In the genomic region with DNA sequence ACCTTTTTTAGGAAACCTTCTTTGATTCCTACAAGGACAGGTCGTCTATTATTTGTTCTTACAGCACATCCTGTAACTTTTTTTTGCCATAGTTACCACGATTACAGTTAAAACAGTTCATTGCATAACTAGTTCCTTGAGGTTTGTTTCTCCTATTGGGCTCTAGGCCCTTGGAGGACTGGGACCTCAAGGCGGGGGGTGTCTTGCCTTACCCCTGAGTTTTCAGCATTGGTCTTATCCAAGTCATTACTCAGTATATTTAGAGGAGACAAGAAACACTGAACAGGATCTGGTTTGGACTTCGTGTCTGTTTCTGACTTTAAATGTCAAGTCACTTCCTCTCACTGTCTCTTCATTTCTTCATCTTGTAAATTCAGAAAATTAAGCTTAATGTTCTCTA, we compare ENCODE assay signal across 15 cellular contexts.
DNase-seq lines count a peak whose midpoint lies in the region; ATAC-seq, FAIRE-seq and TF ChIP-seq lines count a peak whose summit lies in the region.
"Had no signal": no experiment of that assay in that cellular context is flagged by ENCODE, and none has a peak within 500 bp of the region (broad histone marks: within the 10 kb centered on the region; RNA-seq: fewer than 3 reads in every experiment).

No MANE protein-coding gene starts in this region.

- H3K9me3 ChIP-seq in naive thymus-derived CD4-positive, alpha-beta T cell (ENCODE audit: control insufficient read depth in 2 of 3, low read length in 3 of 3), result no peaks in the 10 kb centered on the region
- no peaks in the 10 kb centered on the region for H3K9me3 ChIP-seq in endodermal cell (ENCODE audit: control insufficient read depth, low read length)
- H3K9me3 ChIP-seq: Caco-2, HAP-1 had no signal

- FAIRE-seq in GM19239 (lab: Jason Lieb, UNC), result no peak
- FAIRE-seq in RCC 7860 (lab: Jason Lieb, UNC), result no peak

- H3K36me3 ChIP-seq in naive thymus-derived CD4-positive, alpha-beta T cell (ENCODE audit: control insufficient read depth in 2 of 3, insufficient read depth in 3 of 3, low read length in 3 of 3), result no peaks in the 10 kb centered on the region
- no peaks in the 10 kb centered on the region for H3K36me3 ChIP-seq in endodermal cell (ENCODE audit: control insufficient read depth, insufficient read depth, low read length)
- H3K36me3 ChIP-seq: HAP-1 had no signal

- H3K4me1 Mint-ChIP-seq in activated CD4-positive, alpha-beta T cell treated with anti-CD3 and anti-CD28 coated beads for 36 hours, result peaks cover 2% of the 10 kb centered on the region
- no peaks in the 10 kb centered on the region for H3K4me1 Mint-ChIP-seq in activated naive CD8-positive, alpha-beta T cell treated with anti-CD3 and anti-CD28 coated beads, Interleukin-2, amount 50 U/mL, for 24 hours
- H3K4me1 Mint-ChIP-seq in naive thymus-derived CD4-positive, alpha-beta T cell, result peaks cover 0 to 12% (median 3%) of the 10 kb centered on the region in 7 donors
- H3K4me1 Mint-ChIP-seq in endodermal cell, result peaks cover 8% of the 10 kb centered on the region

- H3K4me3 ChIP-seq in naive thymus-derived CD4-positive, alpha-beta T cell (ENCODE audit: low read length), result no peak overlapping the region
- no peak overlapping the region for H3K4me3 ChIP-seq in endodermal cell (ENCODE audit: low read length)
- H3K4me3 ChIP-seq: HAP-1 had no signal

- CTCF ChIA-PET in activated CD4-positive, alpha-beta T cell treated with anti-CD3 and anti-CD28 coated beads for 36 hours (lab: Charles Lee), result no interaction called here
- CTCF ChIA-PET in naive thymus-derived CD4-positive, alpha-beta T cell (lab: Charles Lee), result no interaction called here

- H3K9me3 Mint-ChIP-seq in activated CD4-positive, alpha-beta T cell treated with anti-CD3 and anti-CD28 coated beads for 36 hours (ENCODE audit: low read depth), result no peaks in the 10 kb centered on the region
- H3K9me3 Mint-ChIP-seq in activated naive CD8-positive, alpha-beta T cell treated with anti-CD3 and anti-CD28 coated beads, Interleukin-2, amount 50 U/mL, for 24 hours, result no peaks in the 10 kb centered on the region
- H3K9me3 Mint-ChIP-seq in naive thymus-derived CD4-positive, alpha-beta T cell, result peaks cover 0 to 2% (median 0%) of the 10 kb centered on the region in 11 donors
- H3K9me3 Mint-ChIP-seq in endodermal cell, result no peaks in the 10 kb centered on the region

- peak; percentile 49 for ATAC-seq in activated CD4-positive, alpha-beta T cell treated with anti-CD3 and anti-CD28 coated beads for 36 hours
- ATAC-seq in activated naive CD8-positive, alpha-beta T cell treated with anti-CD3 and anti-CD28 coated beads, Interleukin-2, amount 50 U/mL, for 24 hours, result peak; percentile 36
- no peak for ATAC-seq in naive thymus-derived CD4-positive, alpha-beta T cell

- H3K9ac ChIP-seq in endodermal cell (ENCODE audit: extremely low read depth, low read length, poor library complexity, severe bottlenecking), result no peak overlapping the region

- H3K4me1 ChIP-seq in naive thymus-derived CD4-positive, alpha-beta T cell (ENCODE audit: control insufficient read depth in 2 of 2, insufficient read depth in 2 of 2, low read length in 2 of 2), result peaks cover 0 to 19% of the 10 kb centered on the region in 2 donors
- no peaks in the 10 kb centered on the region for H3K4me1 ChIP-seq in endodermal cell (ENCODE audit: control insufficient read depth, insufficient read depth, low read length)
- H3K4me1 ChIP-seq: Caco-2, HAP-1 had no signal

- H3K27ac Mint-ChIP-seq in activated CD4-positive, alpha-beta T cell treated with anti-CD3 and anti-CD28 coated beads for 36 hours, result no peak overlapping the region
- H3K27ac Mint-ChIP-seq in activated naive CD8-positive, alpha-beta T cell treated with anti-CD3 and anti-CD28 coated beads, Interleukin-2, amount 50 U/mL, for 24 hours, result no peak overlapping the region
- H3K27ac Mint-ChIP-seq in naive thymus-derived CD4-positive, alpha-beta T cell, result no peak overlapping the region
- H3K27ac Mint-ChIP-seq in endodermal cell, result no peak overlapping the region

- POLR2A ChIA-PET in activated CD4-positive, alpha-beta T cell treated with anti-CD3 and anti-CD28 coated beads for 36 hours (lab: Charles Lee), result no interaction called here
- POLR2A ChIA-PET in naive thymus-derived CD4-positive, alpha-beta T cell (lab: Charles Lee), result no interaction called here

- H3K4me3 Mint-ChIP-seq in activated CD4-positive, alpha-beta T cell treated with anti-CD3 and anti-CD28 coated beads for 36 hours, result no peak overlapping the region
- H3K4me3 Mint-ChIP-seq in activated naive CD8-positive, alpha-beta T cell treated with anti-CD3 and anti-CD28 coated beads, Interleukin-2, amount 50 U/mL, for 24 hours, result no peak overlapping the region
- no peak overlapping the region for H3K4me3 Mint-ChIP-seq in naive thymus-derived CD4-positive, alpha-beta T cell
- no peak overlapping the region for H3K4me3 Mint-ChIP-seq in endodermal cell

- H3K27me3 Mint-ChIP-seq in activated CD4-positive, alpha-beta T cell treated with anti-CD3 and anti-CD28 coated beads for 36 hours, result no peaks in the 10 kb centered on the region
- H3K27me3 Mint-ChIP-seq in activated naive CD8-positive, alpha-beta T cell treated with anti-CD3 and anti-CD28 coated beads, Interleukin-2, amount 50 U/mL, for 24 hours, result peaks cover 2% of the 10 kb centered on the region
- H3K27me3 Mint-ChIP-seq in naive thymus-derived CD4-positive, alpha-beta T cell, result peaks cover 0 to 6% (median 0%) of the 10 kb centered on the region in 5 donors
- no peaks in the 10 kb centered on the region for H3K27me3 Mint-ChIP-seq in endodermal cell (ENCODE audit: insufficient read depth)

- intact Hi-C loops in activated CD4-positive, alpha-beta T cell treated with anti-CD3 and anti-CD28 coated beads for 36 hours (cut with DNase I, micrococcal nuclease), result loop anchor here (5.0 to 10.0 kb wide), 3 partner anchors 784 to 806 kb away; no protein-coding TSS in a partner anchor
- intact Hi-C loops in naive thymus-derived CD4-positive, alpha-beta T cell (cut with micrococcal nuclease), result loop anchor here in 1 of 2 donors (5.0 kb wide), 1 partner anchor 369 kb away; the partner anchor contains the start of gene SDK1

- 90 to 98% methylated on average over 4 of the region's 4 CpGs for WGBS in endodermal cell (ENCODE audit: insufficient coverage in 1 of 2, insufficient read length in 1 of 2), 2 experiments

- no peak for TF ChIP-seq CTCF in endodermal cell (conservative IDR thresholded peaks at IDR 0.05)

- peak overlapping the region; percentile 7 for H3K27ac ChIP-seq in naive thymus-derived CD4-positive, alpha-beta T cell (ENCODE audit: low read depth, low read length)
- no peak overlapping the region for H3K27ac ChIP-seq in endodermal cell (ENCODE audit: low read depth, low read length)

- no peaks in the 10 kb centered on the region for H3K27me3 ChIP-seq in naive thymus-derived CD4-positive, alpha-beta T cell (ENCODE audit: control insufficient read depth in 2 of 2, insufficient read depth in 2 of 2, low read length in 2 of 2)
- H3K27me3 ChIP-seq in endodermal cell (ENCODE audit: control insufficient read depth, insufficient read depth, low read length, poor library complexity, severe bottlenecking), result no peaks in the 10 kb centered on the region

- no peak for DNase-seq in activated CD4-positive, alpha-beta T cell treated with anti-CD3 and anti-CD28 coated beads for 36 hours
- DNase-seq in activated CD4-positive, alpha-beta T cell treated with anti-CD3 and anti-CD28 coated beads for 4 hours, result no peak
- peak; percentile 87 to 91 for DNase-seq in NOMO-1 (lab: John Stamatoyannopoulos, UW; ENCODE audit: unreplicated experiment in 2 of 2)
- DNase-seq in activated naive CD8-positive, alpha-beta T cell treated with anti-CD3 and anti-CD28 coated beads, Interleukin-2, amount 50 U/mL, for 24 hours, result no peak
- peak in 2 of 9 donors; percentile 5 to 9 for DNase-seq in naive thymus-derived CD4-positive, alpha-beta T cell
- no peak for DNase-seq in GM19239 (ENCODE audit: insufficient read length, low spot score)
- no peak for DNase-seq in endodermal cell
- DNase-seq in RCC 7860 (ENCODE audit: low spot score), result no peak
- DNase-seq: Caco-2, NCI-H1105, NCI-H1694 treated with DMSO at 0.1 percent for 48 hours, NCI-H345, NCI-H526 treated with DMSO at 0.1 percent for 48 hours, SHP77 treated with DMSO at 0.1 percent for 48 hours had no signal

- no peaks in the 10 kb centered on the region for H3K36me3 Mint-ChIP-seq in activated CD4-positive, alpha-beta T cell treated with anti-CD3 and anti-CD28 coated beads for 36 hours (ENCODE audit: low read depth)
- H3K36me3 Mint-ChIP-seq in activated naive CD8-positive, alpha-beta T cell treated with anti-CD3 and anti-CD28 coated beads, Interleukin-2, amount 50 U/mL, for 24 hours (ENCODE audit: low read depth), result no peaks in the 10 kb centered on the region
- H3K36me3 Mint-ChIP-seq in naive thymus-derived CD4-positive, alpha-beta T cell, result no peaks in the 10 kb centered on the region
- peaks cover 3% of the 10 kb centered on the region for H3K36me3 Mint-ChIP-seq in endodermal cell (ENCODE audit: low read depth)

Comparison
In these comparisons a context has a peak if more than half of its experiments do, and no peak if none do; other contexts are left out.
1. DNase-seq: peak in NOMO-1 (2 of 2); none in activated CD4-positive, alpha-beta T cell treated with anti-CD3 and anti-CD28 coated beads for 36 hours (single experiment), activated CD4-positive, alpha-beta T cell treated with anti-CD3 and anti-CD28 coated beads for 4 hours (0 of 2), activated naive CD8-positive, alpha-beta T cell treated with anti-CD3 and anti-CD28 coated beads, Interleukin-2, amount 50 U/mL, for 24 hours (single experiment), GM19239 (single experiment), endodermal cell (single experiment) and RCC 7860 (single experiment).